ENCODE assay signal across 23 cellular contexts in the genomic region with DNA sequence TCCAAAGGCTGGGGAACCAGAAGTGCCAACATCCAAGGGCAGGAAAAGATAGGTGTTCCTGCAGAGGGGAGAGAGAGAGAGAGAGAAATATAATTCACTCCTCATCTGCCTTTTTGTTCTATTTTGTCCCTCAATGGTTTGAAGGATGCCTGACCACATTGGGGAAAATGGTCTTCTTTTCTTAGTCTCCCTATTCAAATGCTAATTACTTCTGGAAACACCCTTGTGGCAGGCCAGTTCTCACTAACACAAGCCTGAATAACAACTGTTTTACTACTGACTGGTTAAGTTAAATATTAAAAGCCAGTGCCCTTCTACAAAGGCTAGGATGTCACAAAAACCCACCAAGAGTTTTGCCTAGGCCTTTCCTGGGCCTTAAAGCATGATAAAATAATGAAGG.
"Had no signal": no experiment of that assay in that cellular context is flagged by ENCODE, and none has a peak within 500 bp of the region (broad histone marks: within the 10 kb centered on the region; RNA-seq: fewer than 3 reads in every experiment).

No MANE protein-coding gene starts in this region.

- H3K27ac ChIP-seq: neutrophil, pancreas, thoracic aorta, upper lobe of left lung had no signal

- H3K4me3 ChIP-seq: mucosa of descending colon, pancreas, smooth muscle cell, thoracic aorta, upper lobe of left lung had no signal

- DNase-seq: activated CD4-positive, alpha-beta T cell treated with anti-CD3 and anti-CD28 coated beads, Interleukin-2, amount 10 ng/mL, durations not matched to agents 24 days and 14 days; activated CD8-positive, alpha-beta T cell treated with anti-CD3 and anti-CD28 coated beads for 36 hours; activated naive CD4-positive, alpha-beta T cell; activated naive CD8-positive, alpha-beta T cell treated with anti-CD3 and anti-CD28 coated beads for 36 hours; activated T-cell treated with anti-CD3 and anti-CD28 coated beads, Interleukin-2, amount 50 U/mL, for 1 hour; amniotic stem cell; caudate nucleus; effector memory CD8-positive, alpha-beta T cell; hippocampal formation; kidney glomerular epithelial cell; left ventricle myocardium superior; mucosa of descending colon; naive B cell; pancreas; stimulated activated CD4-positive, alpha-beta T cell treated with anti-CD3 and anti-CD28 coated beads, Interleukin-4, amount 100 ng/mL, for 24 hours; T-helper 9 cell; upper lobe of left lung had no signal

- H3K27me3 ChIP-seq: neutrophil, pancreas, upper lobe of left lung had no signal

- H3K9me3 ChIP-seq: neutrophil, pancreas, thoracic aorta, upper lobe of left lung had no signal

- ATAC-seq: activated CD8-positive, alpha-beta T cell treated with anti-CD3 and anti-CD28 coated beads for 36 hours; activated T-helper 17 cell treated with anti-CD3 and anti-CD28 coated beads, Interleukin-2, amount 50 U/mL, for 72 hours; effector memory CD8-positive, alpha-beta T cell; left ventricle myocardium superior; mucosa of descending colon; pancreas; sciatic nerve; stimulated activated effector memory CD8-positive, alpha-beta T cell treated with anti-CD3 and anti-CD28 coated beads, Interleukin-12 subunit alpha, Interleukin-12 subunit beta, amount 100 ng/mL, for 72 hours had no signal

- H3K36me3 ChIP-seq: neutrophil, pancreas, thoracic aorta, upper lobe of left lung had no signal

- H3K4me1 ChIP-seq: pancreas, upper lobe of left lung had no signal
